ENCODE assay signal across 8 cellular contexts in the genomic region with DNA sequence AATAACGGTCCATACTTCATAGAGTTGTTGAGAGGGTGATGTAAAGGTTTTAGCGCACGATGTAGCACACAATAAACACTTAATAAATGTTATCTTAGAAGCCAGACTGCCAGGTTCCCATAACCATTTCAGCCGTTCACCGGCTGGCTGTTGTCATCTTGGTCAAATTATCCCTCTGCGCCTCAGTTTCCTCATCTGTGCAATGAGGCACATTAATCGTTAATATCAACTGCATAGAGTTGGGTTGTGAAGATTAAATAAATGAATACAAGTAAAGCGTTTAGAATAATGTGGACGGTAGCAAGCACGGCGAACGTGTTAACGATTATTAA. TPM values are rescaled to one million over a fixed set of nuclear protein-coding genes. Genes with fewer than 3 reads are reported as not detected.
A peak's percentile ranks its signal among the peaks of the same experiment; 100 is the strongest.
DNase-seq lines count a peak whose midpoint lies in the region; ATAC-seq and TF ChIP-seq lines count a peak whose summit lies in the region.

No MANE protein-coding gene starts in this region.

- intact Hi-C loops in heart left ventricle (cut with DNase I) (loop anchor here in 5 of 10 donors (2.0 to 10.0 kb wide), 4 partner anchors 97 to 349 kb away; a partner anchor contains a TSS), Right ventricle myocardium superior (cut with DNase I) (no loop called here), vagina (cut with DNase I) (no loop called here)

- peak overlapping the region; percentile 68 to 100 (median 95) for H3K4me3 ChIP-seq in heart left ventricle
- peak overlapping the region; percentile 100 for H3K4me3 ChIP-seq in brain microvascular endothelial cell (ENCODE audit: low read depth, low read length)
- peak overlapping the region; percentile 69 to 96 for H3K4me3 ChIP-seq in vagina

- no peaks in the 10 kb centered on the region for H3K9me3 Mint-ChIP-seq in mesothelial cell of epicardium

- H3K27me3 Mint-ChIP-seq in mesothelial cell of epicardium (ENCODE audit: low read depth), result peaks cover 2% of the 10 kb centered on the region

- H3K4me3 Mint-ChIP-seq in mesothelial cell of epicardium, result peak overlapping the region; percentile 96

- ATAC-seq in heart left ventricle, result no peak
- no peak for ATAC-seq in Right ventricle myocardium superior (ENCODE audit: poor library complexity)
- no peak for ATAC-seq in HG03196 (IDR thresholded peaks at IDR 0.05; ENCODE audit: unreplicated experiment)

- H3K4me1 ChIP-seq in heart left ventricle (peaks cover 16 to 49% (median 45%) of the 10 kb centered on the region in 12 donors), vagina (peaks cover 41% of the 10 kb centered on the region)

- H3K27ac ChIP-seq in heart left ventricle (peak overlapping the region; percentile 9 to 92 (median 80)), brain microvascular endothelial cell (peak overlapping the region; percentile 52), vagina (peak overlapping the region; percentile 64)

- in situ Hi-C loops in brain microvascular endothelial cell (cut with HindIII; ENCODE audit: low pct_ligation_motif_present, low sequenced_read_pairs), result no loop called here

- TF ChIP-seq POLR2A in heart left ventricle (IDR thresholded peaks at IDR 0.05) (no peak), vagina (IDR thresholded peaks at IDR 0.05) (no peak)

- DNase-seq in heart left ventricle, result no peak
- no peak for DNase-seq in Right ventricle myocardium superior
- DNase-seq in brain microvascular endothelial cell, result no peak
- no peak for DNase-seq in mesothelial cell of epicardium (ENCODE audit: low spot score in 2 of 2, unreplicated experiment in 2 of 2)
- no peak for DNase-seq in vagina (ENCODE audit: extremely low spot score in 2 of 2)
- DNase-seq in NK-92 (lab: John Stamatoyannopoulos, UW; ENCODE audit: unreplicated experiment), result no peak
- no peak for DNase-seq in foreskin melanocyte

- H3K9me3 ChIP-seq in heart left ventricle, result no peaks in the 10 kb centered on the region
- no peaks in the 10 kb centered on the region for H3K9me3 ChIP-seq in vagina

- H3K36me3 ChIP-seq in heart left ventricle (peaks cover 0 to 21% (median 3%) of the 10 kb centered on the region in 9 donors), brain microvascular endothelial cell (replicated peaks) (no peaks in the 10 kb centered on the region), vagina (no peaks in the 10 kb centered on the region)

- H3K4me1 Mint-ChIP-seq in mesothelial cell of epicardium, result peaks cover 40% of the 10 kb centered on the region

- H3K27ac Mint-ChIP-seq in mesothelial cell of epicardium, result peak overlapping the region; percentile 96

- no peak for TF ChIP-seq CTCF in heart left ventricle (IDR thresholded peaks at IDR 0.05)
- no peak for TF ChIP-seq CTCF in brain microvascular endothelial cell (IDR thresholded peaks at IDR 0.05; ENCODE audit: low read depth, low read length, missing control alignments)
- TF ChIP-seq CTCF in mesothelial cell of epicardium (IDR thresholded peaks at IDR 0.05; ENCODE audit: unreplicated experiment), result no peak
- TF ChIP-seq CTCF in vagina (IDR thresholded peaks at IDR 0.05), result no peak

- 23 to 34% (median 29%) methylated on average over 13 of the region's 13 CpGs for WGBS in heart left ventricle, 4 donors

- no peaks in the 10 kb centered on the region for H3K27me3 ChIP-seq in heart left ventricle
- H3K27me3 ChIP-seq in brain microvascular endothelial cell (replicated peaks), result no peaks in the 10 kb centered on the region
- H3K27me3 ChIP-seq in vagina, result no peaks in the 10 kb centered on the region

- H3K36me3 Mint-ChIP-seq in mesothelial cell of epicardium, result no peaks in the 10 kb centered on the region

RNA-seq across cellular contexts. Expression of a gene that starts 0.4 kb away (rescaled TPM):
- total RNA-seq in heart left ventricle, result 100 to 1,000 TPM; 116 to 184 (median 141) TPM
- 10 to 100 TPM; 24.6 to 88.2 TPM for polyA plus RNA-seq in heart left ventricle
- total RNA-seq in Right ventricle myocardium superior, result 121 TPM
- 81.6 to 90.3 TPM (median 86.0 TPM) in 3 replicates for total RNA-seq in mesothelial cell of epicardium
- total RNA-seq in vagina, result 52.8 TPM
